Comparison of ENCODE assay signal across 8 cellular contexts in genomic region chrX:11143931-11144678, GRCh38. TPM values are rescaled to one million over a fixed set of nuclear protein-coding genes. Genes with fewer than 3 reads are reported as not detected.
A peak's percentile ranks its signal among the peaks of the same experiment; 100 is the strongest.
DNase-seq lines count a peak whose midpoint lies in the region; ATAC-seq and TF ChIP-seq lines count a peak whose summit lies in the region.

No MANE protein-coding gene starts in this region.

- intact Hi-C loops in uterus (cut with DNase I; ENCODE audit: low total_unique reads) = no loop called here

- H2AFZ ChIP-seq in fibroblast of lung (ENCODE audit: low read length) (no peak overlapping the region), neural cell (ENCODE audit: low read depth, low read length) (no peak overlapping the region)

- H3K4me3 ChIP-seq in fibroblast of lung (replicated peaks in 1 of 4; ENCODE audit: control extremely low read depth in 1 of 4, insufficient read depth in 1 of 4, low read depth in 3 of 4, low read length in 4 of 4) (no peak overlapping the region), neural cell (ENCODE audit: low read length) (no peak overlapping the region), uterus (no peak overlapping the region)

- no peak for TF ChIP-seq EP300 in neural cell (conservative IDR thresholded peaks at IDR 0.05; ENCODE audit: poor library complexity, severe bottlenecking)

- no peaks in the 10 kb centered on the region for H3K36me3 ChIP-seq in fibroblast of lung (ENCODE audit: control insufficient read depth, insufficient read depth, low read length)
- H3K36me3 ChIP-seq in neural cell (ENCODE audit: insufficient read depth, low read length) = no peaks in the 10 kb centered on the region
- H3K36me3 ChIP-seq in uterus = no peaks in the 10 kb centered on the region

- H3K9me3 ChIP-seq in fibroblast of lung (ENCODE audit: control insufficient read depth, insufficient read depth, low read depth, low read length) (no peaks in the 10 kb centered on the region), neural cell (ENCODE audit: low read length) (no peaks in the 10 kb centered on the region), uterus (no peaks in the 10 kb centered on the region)

- H4K20me1 ChIP-seq in fibroblast of lung (ENCODE audit: control insufficient read depth, extremely low read depth, insufficient read depth, low read length) (no peaks in the 10 kb centered on the region), neural cell (ENCODE audit: insufficient read depth) (no peaks in the 10 kb centered on the region)

- no peak overlapping the region for H3K4me2 ChIP-seq in fibroblast of lung (ENCODE audit: extremely low read depth, insufficient read depth, low read length)
- H3K4me2 ChIP-seq in neural cell (ENCODE audit: low read length) = no peak overlapping the region

- H3K27ac ChIP-seq in fibroblast of lung (ENCODE audit: insufficient read depth, low read length) (no peak overlapping the region), neural cell (ENCODE audit: low read length) (no peak overlapping the region), uterus (no peak overlapping the region)

- peak; percentile 85 for TF ChIP-seq RAD21 in neural cell (conservative IDR thresholded peaks at IDR 0.05)

- DNase-seq in D341Med (ENCODE audit: low spot score) (peak; percentile 60), HS-5 (ENCODE audit: low read depth) (peak; percentile 36), NCI-H82 (lab: John Stamatoyannopoulos, UW) (peak; percentile 92), activated T-cell treated with anti-CD3 and anti-CD28 coated beads for 1 hour (ENCODE audit: low read depth) (peak; percentile 2), fibroblast of lung (ENCODE audit: low read depth in 2 of 2) (peak; percentile 54 to 82), uterus (peak; percentile 29 to 72)

- H3K9ac ChIP-seq in fibroblast of lung (ENCODE audit: insufficient read depth, low read length) (no peak overlapping the region), neural cell (ENCODE audit: low read length) (no peak overlapping the region)

- H3K4me1 ChIP-seq in fibroblast of lung (ENCODE audit: control insufficient read depth, extremely low read depth, insufficient read depth, low read length) (no peaks in the 10 kb centered on the region), uterus (no peaks in the 10 kb centered on the region)

- H3K27me3 ChIP-seq in fibroblast of lung (ENCODE audit: control insufficient read depth, insufficient read depth, low read length) = no peaks in the 10 kb centered on the region
- H3K27me3 ChIP-seq in neural cell (ENCODE audit: insufficient read depth, low read depth, low read length) = no peaks in the 10 kb centered on the region
- H3K27me3 ChIP-seq in uterus = no peaks in the 10 kb centered on the region

- no peak for TF ChIP-seq POLR2A in uterus (IDR thresholded peaks at IDR 0.05)

- H3K79me2 ChIP-seq in fibroblast of lung (ENCODE audit: control insufficient read depth, insufficient read depth, low read length) (no peaks in the 10 kb centered on the region), neural cell (replicated peaks; ENCODE audit: insufficient read depth, low read length) (no peaks in the 10 kb centered on the region)

- TF ChIP-seq CTCF in fibroblast of lung (conservative IDR thresholded peaks at IDR 0.05 in 1 of 2, IDR thresholded peaks at IDR 0.05 in 1 of 2; ENCODE audit: low read depth in 1 of 2, low read length in 2 of 2) = peak; percentile 40 to 46
- TF ChIP-seq CTCF in neural cell (IDR thresholded peaks at IDR 0.05; ENCODE audit: poor library complexity, severe bottlenecking) = peak; percentile 78
- peak; percentile 51 to 73 (median 64) for TF ChIP-seq CTCF in uterus (IDR thresholded peaks at IDR 0.05)

- H3F3A ChIP-seq in neural cell (ENCODE audit: insufficient read depth, low read length, poor library complexity, severe bottlenecking) = no peaks in the 10 kb centered on the region

- peak; percentile 84 for ATAC-seq in GM19455 (IDR thresholded peaks at IDR 0.05; ENCODE audit: unreplicated experiment)

- H3K9me2 ChIP-seq in neural cell (ENCODE audit: insufficient read depth, low read length) = no peaks in the 10 kb centered on the region

TF ChIP-seq in neural cell, 6 proteins besides CTCF, POLR2A, EP300 and RAD21:
- no peak for TF ChIP-seq TAF1 (IDR thresholded peaks at IDR 0.05; ENCODE audit: low read depth)
- TF ChIP-seq SMC3 (conservative IDR thresholded peaks at IDR 0.05; ENCODE audit: poor library complexity) = peak; percentile 87

RNA-seq across cellular contexts. Expression of gene HCCS, which starts 33.0 kb away (rescaled TPM):
- total RNA-seq in fibroblast of lung (18.7 and 22.0 TPM in 2 replicates), uterus (10 to 100 TPM in 1 of 4 donors, 1 to 10 TPM in 2, under 1 TPM in 1; 0.77 to 15.5 (median 6.6) TPM)
- polyA plus RNA-seq in fibroblast of lung (37.6 and 38.3 TPM in 2 replicates), neural cell (17.6 and 26.6 TPM in 2 replicates)
- 36.0 and 36.1 TPM in 2 replicates for polyA plus RNA-seq in fibroblast of lung (2012)
- polyA minus RNA-seq in fibroblast of lung (ENCODE audit: low replicate concordance) (1.0 and 5.7 TPM in 2 replicates), neural cell (18.7 and 19.9 TPM in 2 replicates)

Comparison
In these comparisons a context has a peak if more than half of its experiments do, and no peak if none do; other contexts are left out.
1. DNase-seq: peak in every context shown above with its lines; median percentile 92 in NCI-H82; 68 in fibroblast of lung; 60 in D341Med; 50 in uterus; 36 in HS-5; 2 in activated T-cell treated with anti-CD3 and anti-CD28 coated beads for 1 hour.